In the genomic region with DNA sequence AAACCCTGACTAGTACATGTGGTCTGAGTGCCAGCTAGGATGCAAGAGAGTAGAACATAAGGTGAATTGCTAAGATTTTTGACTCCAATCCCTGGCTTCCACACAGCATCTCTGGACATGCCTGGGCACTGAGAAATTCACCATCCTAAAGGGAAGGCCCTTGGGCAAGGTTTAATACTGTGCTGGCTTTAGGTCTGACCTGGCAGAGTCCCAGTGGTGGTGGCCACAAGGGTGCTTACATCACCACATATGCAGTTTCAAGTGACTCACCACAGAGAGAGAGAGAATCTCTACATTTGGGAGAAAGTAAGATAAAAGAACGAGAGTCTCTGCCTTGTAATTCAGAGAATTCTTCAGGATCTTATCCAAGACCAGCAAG, we compare ENCODE assay signal across 16 cellular contexts.
DNase-seq lines count a peak whose midpoint lies in the region; ATAC-seq and TF ChIP-seq lines count a peak whose summit lies in the region.
"Had no signal": no experiment of that assay in that cellular context is flagged by ENCODE, and none has a peak within 500 bp of the region (broad histone marks: within the 10 kb centered on the region; RNA-seq: fewer than 3 reads in every experiment).

No MANE protein-coding gene starts in this region.

- H3K4me3 ChIP-seq in astrocyte of the spinal cord (ENCODE audit: low read depth, low read length): no peak overlapping the region
- H3K4me3 ChIP-seq: BLaER1, cardiac muscle cell, SK-N-MC had no signal

- in situ Hi-C loops in astrocyte of the spinal cord (cut with HindIII; ENCODE audit: low sequenced_read_pairs): no loop called here

- DNase-seq in EH (ENCODE audit: low read depth): peak; percentile 4
- peak; percentile 74 for DNase-seq in NCI-H446 treated with DMSO at 0.1 percent for 48 hours (lab: John Stamatoyannopoulos, UW)
- peak; percentile 91 for DNase-seq in astrocyte of the spinal cord (ENCODE audit: low read depth, low spot score)
- DNase-seq in islet precursor cell: peak; percentile 89
- DNase-seq in activated naive CD4-positive, alpha-beta T cell treated with anti-CD3 and anti-CD28 coated beads, Interleukin-2, amount 50 U/mL, for 16 hours: no peak
- DNase-seq in activated CD4-positive, alpha-beta T cell treated with anti-CD3 and anti-CD28 coated beads, Interleukin-2, amount 50 U/mL, for 48 hours: no peak
- DNase-seq in DMS79 (lab: John Stamatoyannopoulos, UW): no peak
- DNase-seq: activated T-cell treated with anti-CD3 and anti-CD28 coated beads, Interleukin-2, amount 50 U/mL, for 72 hours; midbrain; NCI-H1436 treated with DMSO at 0.1 percent for 48 hours; NCI-H748 treated with DMSO at 0.1 percent for 48 hours; stimulated activated CD4-positive, alpha-beta T cell treated with anti-CD3 and anti-CD28 coated beads, Interleukin-2, amount 100 ng/mL, for 24 hours had no signal

- no peak for ATAC-seq in GM21526 (IDR thresholded peaks at IDR 0.05; ENCODE audit: low FRiP score, unreplicated experiment)
- ATAC-seq: activated T-cell treated with anti-CD3 and anti-CD28 coated beads, Interleukin-2, amount 50 U/mL, for 72 hours had no signal

- no peak for TF ChIP-seq CTCF in astrocyte of the spinal cord (IDR thresholded peaks at IDR 0.05; ENCODE audit: low read depth, low read length)

Comparison
In these comparisons a context has a peak if more than half of its experiments do, and no peak if none do; other contexts are left out.
1. DNase-seq: peak in EH (single experiment), NCI-H446 treated with DMSO at 0.1 percent for 48 hours (single experiment), astrocyte of the spinal cord (single experiment) and islet precursor cell (single experiment); none in activated naive CD4-positive, alpha-beta T cell treated with anti-CD3 and anti-CD28 coated beads, Interleukin-2, amount 50 U/mL, for 16 hours (single experiment), activated CD4-positive, alpha-beta T cell treated with anti-CD3 and anti-CD28 coated beads, Interleukin-2, amount 50 U/mL, for 48 hours (0 of 2) and DMS79 (single experiment).